In the genomic region with DNA sequence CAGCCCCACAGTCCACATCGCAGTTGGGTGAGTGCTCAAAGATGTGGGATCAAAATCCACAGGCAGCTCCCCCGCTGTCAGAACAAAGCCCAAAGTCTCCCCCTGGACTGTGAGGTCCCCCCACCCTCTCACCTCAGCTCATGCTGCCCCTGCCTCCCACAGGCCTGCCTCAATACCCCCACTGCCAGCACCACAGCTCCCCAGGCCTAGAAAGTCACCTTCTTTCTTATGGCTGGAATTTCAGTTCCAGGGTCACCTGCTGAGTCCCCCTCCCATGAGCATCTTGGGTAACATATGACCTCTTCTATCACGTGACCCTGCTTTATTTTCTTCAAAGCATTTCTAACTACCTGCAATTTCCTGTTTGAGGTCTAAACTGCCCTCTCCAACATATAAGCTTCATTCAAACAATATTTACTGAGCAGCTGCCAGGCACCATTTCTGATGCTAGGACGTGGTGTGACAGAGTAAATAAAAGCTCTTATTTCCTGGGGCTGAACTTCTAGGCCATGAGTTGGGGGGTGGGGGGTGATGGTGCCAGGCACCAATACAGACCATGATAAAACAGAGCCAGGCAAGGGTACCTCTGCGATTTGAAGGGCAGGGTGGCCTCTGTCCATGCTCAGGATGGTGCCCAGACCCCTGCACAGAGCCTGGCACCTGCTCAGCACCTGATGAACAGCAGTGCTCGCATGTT, we compare ENCODE assay signal across 14 cellular contexts. TPM values are rescaled to one million over a fixed set of nuclear protein-coding genes. Genes with fewer than 3 reads are reported as not detected.
DNase-seq lines count a peak whose midpoint lies in the region; ATAC-seq and TF ChIP-seq lines count a peak whose summit lies in the region.
"Had no signal": no experiment of that assay in that cellular context is flagged by ENCODE, and none has a peak within 500 bp of the region (broad histone marks: within the 10 kb centered on the region; RNA-seq: fewer than 3 reads in every experiment).

No MANE protein-coding gene starts in this region.

- ATAC-seq in WTC11: no peak
- ATAC-seq: left cardiac atrium, Panc1 had no signal

- no peak for TF ChIP-seq POLR2A in transverse colon (IDR thresholded peaks at IDR 0.05)
- no peak for TF ChIP-seq POLR2A in suprapubic skin (IDR thresholded peaks at IDR 0.05)

- H3K27ac Mint-ChIP-seq in activated naive CD4-positive, alpha-beta T cell treated with anti-CD3 and anti-CD28 coated beads, Interleukin-2, amount 10 ng/mL, durations not matched to agents 7 days and 5 days: peak overlapping the region; percentile 76
- H3K27ac Mint-ChIP-seq in activated naive CD4-positive, alpha-beta T cell treated with anti-CD3 and anti-CD28 coated beads for 36 hours: no peak overlapping the region
- H3K27ac Mint-ChIP-seq in WTC11: no peak overlapping the region

- H3K36me3 Mint-ChIP-seq in activated naive CD4-positive, alpha-beta T cell treated with anti-CD3 and anti-CD28 coated beads, Interleukin-2, amount 10 ng/mL, durations not matched to agents 7 days and 5 days: peaks cover 27% of the 10 kb centered on the region
- H3K36me3 Mint-ChIP-seq in activated naive CD4-positive, alpha-beta T cell treated with anti-CD3 and anti-CD28 coated beads for 36 hours (ENCODE audit: low read depth): peaks cover 12% of the 10 kb centered on the region
- peaks cover 28% of the 10 kb centered on the region for H3K36me3 Mint-ChIP-seq in WTC11

- CTCF ChIA-PET in activated naive CD4-positive, alpha-beta T cell treated with anti-CD3 and anti-CD28 coated beads, Interleukin-2, amount 10 ng/mL, durations not matched to agents 7 days and 5 days (lab: Charles Lee): interaction anchor here (0.8 to 3.4 kb wide), 2 partner anchors 11 to 67 kb away, joined by 3 to 14 read pairs; a partner anchor contains a TSS
- CTCF ChIA-PET in activated naive CD4-positive, alpha-beta T cell treated with anti-CD3 and anti-CD28 coated beads for 36 hours (lab: Charles Lee): interaction anchor here (0.6 to 3.7 kb wide), 5 partner anchors 11 to 66 kb away, joined by 4 to 16 read pairs (median 5); a partner anchor contains a TSS
- CTCF ChIA-PET in WTC11 (lab: Charles Lee): interaction anchor here (0.6 to 5.5 kb wide), 10 partner anchors 11 to 1674 kb away, joined by 3 to 44 read pairs (median 6); a partner anchor contains a TSS

- no peaks in the 10 kb centered on the region for H3K9me3 Mint-ChIP-seq in activated naive CD4-positive, alpha-beta T cell treated with anti-CD3 and anti-CD28 coated beads, Interleukin-2, amount 10 ng/mL, durations not matched to agents 7 days and 5 days
- no peaks in the 10 kb centered on the region for H3K9me3 Mint-ChIP-seq in activated naive CD4-positive, alpha-beta T cell treated with anti-CD3 and anti-CD28 coated beads for 36 hours
- H3K9me3 Mint-ChIP-seq in WTC11: no peaks in the 10 kb centered on the region

- in situ Hi-C loops in transverse colon (cut with MboI; ENCODE audit: low pct_ligation_motif_present in 1 of 4, low pct_unique_long_range_greater_than_20kb in 1 of 4, low sequenced_read_pairs in 3 of 4): no loop called here

- H3K27me3 ChIP-seq in transverse colon (no peaks in the 10 kb centered on the region), suprapubic skin (no peaks in the 10 kb centered on the region)
- H3K27me3 ChIP-seq: uterus had no signal

- no peak overlapping the region for H3K4me3 ChIP-seq in transverse colon
- no peak overlapping the region for H3K4me3 ChIP-seq in suprapubic skin
- H3K4me3 ChIP-seq: uterus had no signal

- TF ChIP-seq CTCF in WTC11 (IDR thresholded peaks at IDR 0.05): no peak
- no peak for TF ChIP-seq CTCF in transverse colon (IDR thresholded peaks at IDR 0.05)
- no peak for TF ChIP-seq CTCF in suprapubic skin (IDR thresholded peaks at IDR 0.05)

- H3K27me3 Mint-ChIP-seq in activated naive CD4-positive, alpha-beta T cell treated with anti-CD3 and anti-CD28 coated beads, Interleukin-2, amount 10 ng/mL, durations not matched to agents 7 days and 5 days: no peaks in the 10 kb centered on the region
- no peaks in the 10 kb centered on the region for H3K27me3 Mint-ChIP-seq in activated naive CD4-positive, alpha-beta T cell treated with anti-CD3 and anti-CD28 coated beads for 36 hours (ENCODE audit: low read depth)
- no peaks in the 10 kb centered on the region for H3K27me3 Mint-ChIP-seq in WTC11 (ENCODE audit: low read depth)

- H3K4me3 Mint-ChIP-seq in activated naive CD4-positive, alpha-beta T cell treated with anti-CD3 and anti-CD28 coated beads, Interleukin-2, amount 10 ng/mL, durations not matched to agents 7 days and 5 days: no peak overlapping the region
- no peak overlapping the region for H3K4me3 Mint-ChIP-seq in activated naive CD4-positive, alpha-beta T cell treated with anti-CD3 and anti-CD28 coated beads for 36 hours
- no peak overlapping the region for H3K4me3 Mint-ChIP-seq in WTC11

- peaks cover 17% of the 10 kb centered on the region for H3K4me1 Mint-ChIP-seq in activated naive CD4-positive, alpha-beta T cell treated with anti-CD3 and anti-CD28 coated beads, Interleukin-2, amount 10 ng/mL, durations not matched to agents 7 days and 5 days
- peaks cover 6% of the 10 kb centered on the region for H3K4me1 Mint-ChIP-seq in activated naive CD4-positive, alpha-beta T cell treated with anti-CD3 and anti-CD28 coated beads for 36 hours (ENCODE audit: low read depth)
- peaks cover 7% of the 10 kb centered on the region for H3K4me1 Mint-ChIP-seq in WTC11

- H3K27ac ChIP-seq in transverse colon: peak overlapping the region; percentile 46 to 76 (median 69)
- no peak overlapping the region for H3K27ac ChIP-seq in suprapubic skin
- H3K27ac ChIP-seq: uterus had no signal

- H3K9me3 ChIP-seq in transverse colon (no peaks in the 10 kb centered on the region), suprapubic skin (no peaks in the 10 kb centered on the region)
- H3K9me3 ChIP-seq: uterus had no signal

- 29 to 64% methylated on average over 2 to 6 of the region's 6 CpGs for WGBS in transverse colon (ENCODE audit: low coverage in 1 of 2), 2 donors
- WGBS in suprapubic skin: 72% methylated on average over 6 of the region's 6 CpGs

- intact Hi-C loops in activated naive CD4-positive, alpha-beta T cell treated with anti-CD3 and anti-CD28 coated beads for 36 hours (cut with micrococcal nuclease): no loop called here
- intact Hi-C loops in transverse colon (cut with DNase I; ENCODE audit: low total_unique reads): no loop called here

- H3K36me3 ChIP-seq in transverse colon (peaks cover 0 to 9% (median 2%) of the 10 kb centered on the region in 4 donors), suprapubic skin (peaks cover 38% of the 10 kb centered on the region)
- H3K36me3 ChIP-seq: uterus had no signal

- H3K4me1 ChIP-seq in transverse colon: peaks cover 8 to 27% (median 18%) of the 10 kb centered on the region in 4 donors
- no peaks in the 10 kb centered on the region for H3K4me1 ChIP-seq in suprapubic skin
- H3K4me1 ChIP-seq: uterus had no signal

- DNase-seq in activated naive CD4-positive, alpha-beta T cell treated with anti-CD3 and anti-CD28 coated beads, Interleukin-2, amount 10 ng/mL, durations not matched to agents 7 days and 5 days: no peak
- DNase-seq in activated naive CD4-positive, alpha-beta T cell treated with anti-CD3 and anti-CD28 coated beads for 36 hours: no peak
- DNase-seq in NCI-H2081 (lab: John Stamatoyannopoulos, UW): peak; percentile 66 to 92
- no peak for DNase-seq in WTC11 (ENCODE audit: low spot score)
- peak; percentile 31 for DNase-seq in transverse colon
- no peak for DNase-seq in OCI-M2 (lab: John Stamatoyannopoulos, UW; ENCODE audit: unreplicated experiment)
- no peak for DNase-seq in stimulated activated CD8-positive, alpha-beta memory T cell treated with anti-CD3 and anti-CD28 coated beads, Interleukin-4, amount 100 ng/mL, for 48 hours
- DNase-seq in suprapubic skin (ENCODE audit: low spot score in 2 of 2): no peak
- DNase-seq: activated T-cell treated with anti-CD3 and anti-CD28 coated beads, Interleukin-2, amount 50 U/mL, for 1 hour; AML-193; effector memory CD4-positive, alpha-beta T cell; left cardiac atrium; uterus had no signal

- no peak for TF ChIP-seq EP300 in transverse colon (IDR thresholded peaks at IDR 0.05; ENCODE audit: low read depth)
- TF ChIP-seq EP300 in suprapubic skin (IDR thresholded peaks at IDR 0.05): no peak

- POLR2A ChIA-PET in WTC11 (lab: Charles Lee): interaction anchor here (0.6 to 1.5 kb wide), 5 partner anchors 10 to 254 kb away, joined by 3 to 7 read pairs (median 4); a partner anchor contains a TSS

TF ChIP-seq in WTC11, 78 proteins besides CTCF, POLR2A, EP300 and RAD21 (continues in another document):
- TF ChIP-seq, protein P1, sequence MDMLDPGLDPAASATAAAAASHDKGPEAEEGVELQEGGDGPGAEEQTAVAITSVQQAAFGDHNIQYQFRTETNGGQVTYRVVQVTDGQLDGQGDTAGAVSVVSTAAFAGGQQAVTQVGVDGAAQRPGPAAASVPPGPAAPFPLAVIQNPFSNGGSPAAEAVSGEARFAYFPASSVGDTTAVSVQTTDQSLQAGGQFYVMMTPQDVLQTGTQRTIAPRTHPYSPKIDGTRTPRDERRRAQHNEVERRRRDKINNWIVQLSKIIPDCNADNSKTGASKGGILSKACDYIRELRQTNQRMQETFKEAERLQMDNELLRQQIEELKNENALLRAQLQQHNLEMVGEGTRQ (CRISPR knock-in tag; IDR thresholded peaks at IDR 0.05): peak; percentile 52

RNA-seq across cellular contexts. Expression of a gene that starts 2.4 kb away (rescaled TPM):
- total RNA-seq in activated naive CD4-positive, alpha-beta T cell treated with anti-CD3 and anti-CD28 coated beads for 36 hours: not detected
- total RNA-seq in WTC11 (2021): 0.53 to 0.66 TPM in 2 of 3 replicates, not detected in the other
- 10 to 100 TPM in 1 of 4 donors, not detected in 3; 13.1 TPM for total RNA-seq in transverse colon
- not detected for total RNA-seq in suprapubic skin
- total RNA-seq: left cardiac atrium, uterus had no signal

RNA-seq across cellular contexts. Expression of a gene that starts 11.3 kb away (rescaled TPM):
- 10 to 100 TPM; 24.3 to 24.7 TPM for total RNA-seq in activated naive CD4-positive, alpha-beta T cell treated with anti-CD3 and anti-CD28 coated beads for 36 hours
- 57.2 to 58.9 TPM (median 57.8 TPM) in 3 replicates for total RNA-seq in WTC11 (2021)
- 100 to 1,000 TPM; 134 to 282 (median 193) TPM for total RNA-seq in transverse colon
- 10 to 100 TPM; 14.0 to 29.4 (median 24.1) TPM for total RNA-seq in suprapubic skin

RNA-seq across cellular contexts. Expression of a gene that starts 14.6 kb away (rescaled TPM):
- total RNA-seq in activated naive CD4-positive, alpha-beta T cell treated with anti-CD3 and anti-CD28 coated beads for 36 hours: 100 to 1,000 TPM; 211 to 232 TPM
- 313 to 326 TPM (median 323 TPM) in 3 replicates for total RNA-seq in WTC11 (2021)
- 100 to 1,000 TPM; 579 to 974 (median 655) TPM for total RNA-seq in transverse colon
- 100 to 1,000 TPM; 294 to 337 (median 319) TPM for total RNA-seq in suprapubic skin

RNA-seq across cellular contexts. Expression of a gene that starts 28.9 kb away (rescaled TPM):
- 1 to 10 TPM in 1 of 2 experiments, under 1 TPM in 1; 0.84 to 1.0 TPM for total RNA-seq in activated naive CD4-positive, alpha-beta T cell treated with anti-CD3 and anti-CD28 coated beads for 36 hours
- 8.1 to 16.1 TPM (median 15.4 TPM) in 3 replicates for total RNA-seq in WTC11 (2021)
- 10 to 100 TPM in 2 of 4 donors, 1 to 10 TPM in 2; 4.8 to 19.1 (median 12.9) TPM for total RNA-seq in transverse colon
- total RNA-seq in suprapubic skin: 100 to 1,000 TPM; 287 to 596 (median 348) TPM

RNA-seq across cellular contexts. Expression of a gene that starts 38.7 kb away (rescaled TPM):
- 1 to 10 TPM; 4.9 to 5.1 TPM for total RNA-seq in activated naive CD4-positive, alpha-beta T cell treated with anti-CD3 and anti-CD28 coated beads for 36 hours
- total RNA-seq in WTC11 (2021) (27.9 to 35.7 TPM (median 32.7 TPM) in 3 replicates), transverse colon (10 to 100 TPM in 1 of 4 donors, 1 to 10 TPM in 3; 1.2 to 15.0 (median 3.9) TPM), suprapubic skin (1 to 10 TPM; 1.6 to 3.2 (median 2.0) TPM)

Comparison
In these comparisons a context has a peak if more than half of its experiments do, and no peak if none do; other contexts are left out.
1. DNase-seq: peak in NCI-H2081 (2 of 2) and transverse colon (single experiment); none in activated naive CD4-positive, alpha-beta T cell treated with anti-CD3 and anti-CD28 coated beads, Interleukin-2, amount 10 ng/mL, durations not matched to agents 7 days and 5 days (single experiment), activated naive CD4-positive, alpha-beta T cell treated with anti-CD3 and anti-CD28 coated beads for 36 hours (single experiment), WTC11 (single experiment), OCI-M2 (single experiment), stimulated activated CD8-positive, alpha-beta memory T cell treated with anti-CD3 and anti-CD28 coated beads, Interleukin-4, amount 100 ng/mL, for 48 hours (single experiment) and suprapubic skin (0 of 2).